1 cellular context compared by ENCODE assay signal in the genomic region with DNA sequence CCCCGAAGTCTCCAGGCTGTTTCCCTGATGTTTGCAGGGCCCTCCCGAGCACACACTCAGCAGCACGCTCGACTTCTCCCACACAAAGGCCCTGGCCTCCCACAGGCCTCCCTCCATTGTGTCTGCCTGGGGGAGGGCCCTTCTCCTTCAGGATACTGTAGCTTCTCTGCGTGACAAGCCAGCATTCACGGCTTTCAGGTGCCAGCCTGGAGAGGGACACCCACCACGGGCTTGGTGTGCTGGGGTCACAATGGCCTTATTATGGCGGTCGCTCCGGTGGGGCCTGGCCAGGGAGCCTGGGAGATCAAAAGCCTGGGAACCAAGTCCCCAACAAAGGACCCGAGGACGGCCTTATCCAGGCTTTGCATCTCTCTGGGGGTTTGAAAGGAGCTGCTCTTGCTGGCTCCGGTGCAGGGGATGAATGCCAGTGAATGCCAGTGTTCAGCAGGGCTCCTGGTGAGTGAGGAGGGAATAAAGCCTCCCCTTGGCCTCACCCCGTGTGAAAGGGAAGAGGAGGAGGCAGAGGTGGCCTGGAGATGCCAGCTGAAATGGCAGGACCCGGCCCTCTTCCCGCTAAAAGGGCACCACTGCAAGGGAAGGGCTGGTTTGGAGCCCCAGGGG.
TF ChIP-seq lines count a peak whose summit lies in the region.

No MANE protein-coding gene starts in this region.

TF ChIP-seq in GM23338, 12 proteins besides CTCF, POLR2A, EP300 and RAD21 (continued from another document):
- TF ChIP-seq, protein P1, sequence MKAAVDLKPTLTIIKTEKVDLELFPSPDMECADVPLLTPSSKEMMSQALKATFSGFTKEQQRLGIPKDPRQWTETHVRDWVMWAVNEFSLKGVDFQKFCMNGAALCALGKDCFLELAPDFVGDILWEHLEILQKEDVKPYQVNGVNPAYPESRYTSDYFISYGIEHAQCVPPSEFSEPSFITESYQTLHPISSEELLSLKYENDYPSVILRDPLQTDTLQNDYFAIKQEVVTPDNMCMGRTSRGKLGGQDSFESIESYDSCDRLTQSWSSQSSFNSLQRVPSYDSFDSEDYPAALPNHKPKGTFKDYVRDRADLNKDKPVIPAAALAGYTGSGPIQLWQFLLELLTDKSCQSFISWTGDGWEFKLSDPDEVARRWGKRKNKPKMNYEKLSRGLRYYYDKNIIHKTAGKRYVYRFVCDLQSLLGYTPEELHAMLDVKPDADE (IDR thresholded peaks at IDR 0.05) = no peak
TF ChIP-seq in GM23338: peak in this region for 0.
